Comparison of ENCODE assay signal across 12 cellular contexts in the genomic region with DNA sequence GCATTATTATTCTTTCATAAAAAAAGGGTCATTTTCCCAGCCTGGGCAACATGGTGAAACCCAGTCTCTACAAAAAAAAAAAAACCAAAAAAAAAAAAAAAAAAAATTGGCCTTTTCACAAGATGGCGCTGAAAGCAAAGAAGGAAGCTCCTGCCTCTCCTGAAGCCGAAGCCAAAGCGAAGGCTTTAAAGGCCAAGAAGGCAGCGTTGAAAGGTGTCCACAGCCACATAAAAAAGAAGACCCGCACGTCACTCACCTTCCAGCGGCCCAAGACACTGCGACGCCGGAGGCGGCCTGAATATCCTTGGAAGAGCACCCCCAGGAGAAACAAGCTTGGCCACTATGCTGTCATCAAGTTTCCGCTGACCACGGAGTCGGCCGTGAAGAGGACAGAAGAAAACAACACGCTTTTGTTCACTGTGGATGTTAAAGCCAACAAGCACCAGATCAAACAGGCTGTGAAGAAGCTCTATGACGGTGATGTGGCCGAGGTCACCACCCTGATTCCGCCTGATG. TPM values are rescaled to one million over a fixed set of nuclear protein-coding genes. Genes with fewer than 3 reads are reported as not detected.
DNase-seq lines count a peak whose midpoint lies in the region; ATAC-seq, FAIRE-seq and TF ChIP-seq lines count a peak whose summit lies in the region.
"Had no signal": no experiment of that assay in that cellular context is flagged by ENCODE, and none has a peak within 500 bp of the region (broad histone marks: within the 10 kb centered on the region; RNA-seq: fewer than 3 reads in every experiment).

No MANE protein-coding gene starts in this region.

- DNase-seq in NCI-H2196 (lab: John Stamatoyannopoulos, UW; ENCODE audit: unreplicated experiment) (peak; percentile 27), NCI-H2196 treated with DMSO at 0.1 percent for 48 hours (lab: John Stamatoyannopoulos, UW; ENCODE audit: unreplicated experiment) (no peak), adipocyte (ENCODE audit: low read depth) (peak; percentile 16), kidney epithelial cell (ENCODE audit: low read depth) (no peak), urothelium cell line (ENCODE audit: low spot score) (no peak), T-helper 17 cell (no peak)
- DNase-seq: activated T-cell treated with anti-CD3 and anti-CD28 coated beads, Interleukin-2, amount 50 U/mL, for 4 hours; H7; stimulated activated CD4-positive, alpha-beta T cell treated with anti-CD3 and anti-CD28 coated beads, Interleukin-2, amount 100 ng/mL, for 24 hours had no signal

- no peak for FAIRE-seq in urothelium cell line (lab: Jason Lieb, UNC)

- no peak for ATAC-seq in T-helper 17 cell
- ATAC-seq in HG02798 (IDR thresholded peaks at IDR 0.05; ENCODE audit: poor library complexity, unreplicated experiment) = no peak
- ATAC-seq: activated T-cell treated with anti-CD3 and anti-CD28 coated beads, Interleukin-2, amount 50 U/mL, for 4 hours had no signal

- no peaks in the 10 kb centered on the region for H3K27me3 ChIP-seq in adipocyte (replicated peaks; ENCODE audit: control insufficient read depth, insufficient read depth, low read length)
- H3K27me3 ChIP-seq in kidney epithelial cell (ENCODE audit: control insufficient read depth, insufficient read depth, low read length) = no peaks in the 10 kb centered on the region
- no peaks in the 10 kb centered on the region for H3K27me3 ChIP-seq in skeletal muscle satellite cell (ENCODE audit: control insufficient read depth, insufficient read depth, low read length)

- H3K9me3 ChIP-seq in adipocyte (ENCODE audit: control insufficient read depth, low read length) = no peaks in the 10 kb centered on the region
- H3K9me3 ChIP-seq in skeletal muscle satellite cell (replicated peaks; ENCODE audit: low read length) = no peaks in the 10 kb centered on the region
- no peaks in the 10 kb centered on the region for H3K9me3 ChIP-seq in T-helper 17 cell (ENCODE audit: control insufficient read depth, low read length, poor library complexity, severe bottlenecking)

- peak; percentile 8 for TF ChIP-seq CTCF in kidney epithelial cell (IDR thresholded peaks at IDR 0.05; ENCODE audit: insufficient read depth, low read length, poor library complexity, severe bottlenecking)

- H3K27me3 Mint-ChIP-seq in T-helper 17 cell = no peaks in the 10 kb centered on the region
- H3K27me3 Mint-ChIP-seq: memory B cell had no signal

- H3K36me3 ChIP-seq in adipocyte (ENCODE audit: control insufficient read depth, insufficient read depth, low read length, severe bottlenecking) (no peaks in the 10 kb centered on the region), kidney epithelial cell (ENCODE audit: control insufficient read depth, insufficient read depth, low read length) (no peaks in the 10 kb centered on the region), skeletal muscle satellite cell (ENCODE audit: insufficient read depth, low read length) (no peaks in the 10 kb centered on the region)

- H3K9ac ChIP-seq in adipocyte (ENCODE audit: low read length) (no peak overlapping the region), skeletal muscle satellite cell (ENCODE audit: low read depth, low read length) (no peak overlapping the region)

- H3K4me1 ChIP-seq in adipocyte (ENCODE audit: control insufficient read depth, insufficient read depth, low read length) (peaks cover 17% of the 10 kb centered on the region), skeletal muscle satellite cell (ENCODE audit: control insufficient read depth, insufficient read depth, low read length) (peaks cover 3% of the 10 kb centered on the region)

- no peak overlapping the region for H3K4me3 ChIP-seq in adipocyte (ENCODE audit: low read length)
- H3K4me3 ChIP-seq in kidney epithelial cell (ENCODE audit: low read depth, low read length) = no peak overlapping the region
- no peak overlapping the region for H3K4me3 ChIP-seq in skeletal muscle satellite cell (ENCODE audit: low read length)

- no peak overlapping the region for H3K4me3 Mint-ChIP-seq in T-helper 17 cell
- H3K4me3 Mint-ChIP-seq: activated T-cell treated with anti-CD3 and anti-CD28 coated beads, Interleukin-2, amount 50 U/mL, for 4 hours; memory B cell had no signal

- peaks cover 8% of the 10 kb centered on the region for H3K4me1 Mint-ChIP-seq in T-helper 17 cell

- H3K4me2 ChIP-seq in skeletal muscle satellite cell (ENCODE audit: low read length) = peak overlapping the region; percentile 56

- no peak overlapping the region for H3K27ac Mint-ChIP-seq in T-helper 17 cell
- H3K27ac Mint-ChIP-seq: memory B cell had no signal

- no peaks in the 10 kb centered on the region for H3K36me3 Mint-ChIP-seq in T-helper 17 cell (ENCODE audit: low read depth)
- H3K36me3 Mint-ChIP-seq: memory B cell had no signal

RNA-seq across cellular contexts. Expression of a gene that starts 4.9 kb away (rescaled TPM):
- 114 and 160 TPM in 2 replicates for total RNA-seq in kidney epithelial cell
- total RNA-seq in skeletal muscle satellite cell (2012; rRNA removed) = 55.7 and 57.8 TPM in 2 replicates
- total RNA-seq in T-helper 17 cell = 100 to 1,000 TPM in 1 of 2 donors, 10 to 100 TPM in 1; 39.7 to 106 TPM

RNA-seq across cellular contexts. Expression of a gene that starts 10.3 kb away (rescaled TPM):
- total RNA-seq in kidney epithelial cell (97.2 and 126 TPM in 2 replicates), T-helper 17 cell (10 to 100 TPM; 31.9 to 39.8 TPM)
- total RNA-seq in skeletal muscle satellite cell (2012; rRNA removed) = 86.2 and 134 TPM in 2 replicates

RNA-seq across cellular contexts. Expression of a gene that starts 15.0 kb away (rescaled TPM):
- total RNA-seq in kidney epithelial cell (15.1 and 27.0 TPM in 2 replicates), T-helper 17 cell (1 to 10 TPM; 7.5 to 9.0 TPM)
- total RNA-seq in skeletal muscle satellite cell (2012; rRNA removed) = 17.5 and 21.8 TPM in 2 replicates

RNA-seq across cellular contexts. Expression of a gene that starts 16.4 kb away (rescaled TPM):
- total RNA-seq in kidney epithelial cell (107 and 137 TPM in 2 replicates), T-helper 17 cell (10 to 100 TPM; 25.2 to 25.9 TPM)
- total RNA-seq in skeletal muscle satellite cell (2012; rRNA removed) = 83.1 and 89.3 TPM in 2 replicates

RNA-seq across cellular contexts. Expression of a gene that starts 34.2 kb away (rescaled TPM):
- total RNA-seq in kidney epithelial cell = 40.5 and 43.0 TPM in 2 replicates
- total RNA-seq in skeletal muscle satellite cell (2012; rRNA removed) = 21.0 and 21.8 TPM in 2 replicates
- 10 to 100 TPM; 38.9 to 42.5 TPM for total RNA-seq in T-helper 17 cell

Comparison
In these comparisons a context has a peak if more than half of its experiments do, and no peak if none do; other contexts are left out.
1. DNase-seq: peak in NCI-H2196 (single experiment) and adipocyte (single experiment); none in NCI-H2196 treated with DMSO at 0.1 percent for 48 hours (single experiment), kidney epithelial cell (single experiment), urothelium cell line (single experiment) and T-helper 17 cell (0 of 3).